30 cellular contexts compared by ENCODE assay signal in the genomic region with DNA sequence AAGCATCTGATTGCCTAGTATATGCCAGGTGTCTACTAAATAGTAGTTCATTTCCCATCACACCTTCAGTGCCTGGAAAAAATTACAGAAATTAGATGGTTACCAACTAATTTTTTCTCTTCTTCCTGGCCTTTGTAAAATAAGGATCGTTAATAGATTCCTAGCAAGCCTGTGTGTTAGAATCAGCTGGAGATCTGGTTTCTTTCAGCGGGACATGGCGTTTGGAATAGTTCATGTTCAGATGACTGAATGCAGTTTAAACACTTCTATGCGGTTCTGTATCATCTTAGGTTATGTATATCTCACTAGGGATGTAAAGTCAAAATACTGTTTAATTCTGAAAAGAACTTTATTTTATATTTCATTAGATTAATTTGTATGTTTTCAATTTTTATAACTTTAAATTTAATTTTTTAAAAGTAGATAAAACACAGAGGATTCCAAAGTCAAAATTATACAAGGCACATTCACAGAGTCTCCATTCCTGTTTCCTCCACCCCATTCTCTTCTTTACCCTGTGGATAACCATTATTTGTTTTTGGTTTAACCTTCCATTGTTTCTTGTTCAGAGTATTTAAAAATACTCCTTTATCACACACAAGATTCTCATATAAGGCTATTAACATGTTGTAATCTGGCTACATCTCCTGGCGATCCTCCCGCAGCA.
DNase-seq lines count a peak whose midpoint lies in the region; ATAC-seq and TF ChIP-seq lines count a peak whose summit lies in the region.
"Had no signal": no experiment of that assay in that cellular context is flagged by ENCODE, and none has a peak within 500 bp of the region (broad histone marks: within the 10 kb centered on the region; RNA-seq: fewer than 3 reads in every experiment).

No MANE protein-coding gene starts in this region.

- H3K9me3 ChIP-seq in GM23248 (ENCODE audit: low read depth) (no peaks in the 10 kb centered on the region), SK-N-SH (no peaks in the 10 kb centered on the region)
- H3K9me3 ChIP-seq: right atrium auricular region, suprapubic skin had no signal

- no peak overlapping the region for H3K9ac ChIP-seq in GM23248
- no peak overlapping the region for H3K9ac ChIP-seq in SK-N-SH
- H3K9ac ChIP-seq in rectal smooth muscle tissue (ENCODE audit: low read length) = no peak overlapping the region
- H3K9ac ChIP-seq: parathyroid adenoma had no signal

- H4K20me1 ChIP-seq in GM23248 (ENCODE audit: insufficient read depth) = no peaks in the 10 kb centered on the region; the same call in 1 of the 2 replicates
- peaks cover 9% of the 10 kb centered on the region for H4K20me1 ChIP-seq in SK-N-SH (ENCODE audit: insufficient read depth)

- no peak overlapping the region for H3K4me3 ChIP-seq in GM23248
- H3K4me3 ChIP-seq in SK-N-SH (ENCODE audit: low read depth in 2 of 2, low read length in 1 of 2) = no peak overlapping the region
- no peak overlapping the region for H3K4me3 ChIP-seq in rectal smooth muscle tissue (ENCODE audit: low read length)
- H3K4me3 ChIP-seq: right atrium auricular region, suprapubic skin had no signal

- H3K27ac ChIP-seq in GM23248 (peak overlapping the region; percentile 78), SK-N-SH (ENCODE audit: low read depth in 2 of 2, low read length in 1 of 2) (peak overlapping the region in 1 of 2 experiments; percentile 68; a peak in 2 of 4 replicates), foreskin keratinocyte (peak overlapping the region; percentile 35), rectal smooth muscle tissue (ENCODE audit: low read depth, low read length) (peak overlapping the region; percentile 67)
- H3K27ac ChIP-seq: HL-60, parathyroid adenoma, right atrium auricular region, suprapubic skin had no signal

- TF ChIP-seq EP300 in SK-N-SH (IDR thresholded peaks at IDR 0.05; ENCODE audit: borderline replicate concordance in 1 of 2, low read depth in 1 of 2, low read length in 1 of 2) = no peak

- ATAC-seq in foreskin keratinocyte (no peak), GM21786 (IDR thresholded peaks at IDR 0.05; ENCODE audit: unreplicated experiment) (no peak), Right ventricle myocardium superior (ENCODE audit: poor library complexity) (no peak), left ventricle myocardium superior (no peak)
- ATAC-seq: stimulated activated memory B cell treated with anti-CD40 and anti-IgM and Interleukin-4, amounts not matched to agents 10 μg/mL and 1 μg/mL and 100 μg/mL, for 72 hours had no signal

- WGBS in GM23248 (ENCODE audit: low coverage in 1 of 2, low lambda C conversion rate in 2 of 2, missing lambda C conversion rate in 2 of 2), 2 experiments = 26 to 29% methylated on average over 6 of the region's 6 CpGs
- 82% methylated on average over 6 of the region's 6 CpGs for WGBS in SK-N-SH (ENCODE audit: low lambda C conversion rate)

- peaks cover 30% of the 10 kb centered on the region for H3K4me1 ChIP-seq in GM23248 (ENCODE audit: insufficient read depth)
- peaks cover 0 to 8% of the 10 kb centered on the region in 2 experiments; a peak in 2 of 4 replicates for H3K4me1 ChIP-seq in SK-N-SH (ENCODE audit: control insufficient read depth in 1 of 2, insufficient read depth in 2 of 2, low read depth in 1 of 2, low read length in 1 of 2)
- H3K4me1 ChIP-seq in foreskin keratinocyte = peaks cover 25% of the 10 kb centered on the region
- peaks cover 11% of the 10 kb centered on the region for H3K4me1 ChIP-seq in rectal smooth muscle tissue (ENCODE audit: control insufficient read depth, insufficient read depth, low read length)
- H3K4me1 ChIP-seq: parathyroid adenoma, right atrium auricular region had no signal

- H3K4me2 ChIP-seq in GM23248 (ENCODE audit: unreplicated experiment) (peak overlapping the region; percentile 66), SK-N-SH (no peak overlapping the region)

- H3F3A ChIP-seq in GM23248 (ENCODE audit: insufficient read depth) (peaks cover 37% of the 10 kb centered on the region), SK-N-SH (replicated peaks; ENCODE audit: insufficient read depth) (peaks cover 7% of the 10 kb centered on the region)

- no peaks in the 10 kb centered on the region for H3K27me3 ChIP-seq in GM23248 (replicated peaks; ENCODE audit: insufficient read depth)
- H3K27me3 ChIP-seq in SK-N-SH (ENCODE audit: insufficient read depth) = no peaks in the 10 kb centered on the region
- no peaks in the 10 kb centered on the region for H3K27me3 ChIP-seq in foreskin keratinocyte
- no peaks in the 10 kb centered on the region for H3K27me3 ChIP-seq in rectal smooth muscle tissue (ENCODE audit: control insufficient read depth, insufficient read depth, low read length)
- H3K27me3 ChIP-seq: right atrium auricular region, suprapubic skin had no signal

- TF ChIP-seq RAD21 in SK-N-SH (IDR thresholded peaks at IDR 0.05; ENCODE audit: low read length) = no peak

- TF ChIP-seq CTCF in SK-N-SH (IDR thresholded peaks at IDR 0.05) (no peak), foreskin keratinocyte (conservative IDR thresholded peaks at IDR 0.05) (no peak)

- H3K36me3 ChIP-seq in GM23248 (ENCODE audit: low read depth) = peaks cover 14% of the 10 kb centered on the region; the same call in 1 of the 2 replicates
- H3K36me3 ChIP-seq in SK-N-SH (replicated peaks in 1 of 2; ENCODE audit: control insufficient read depth in 1 of 2, insufficient read depth in 2 of 2, low read length in 1 of 2) = peaks cover 23 to 35% of the 10 kb centered on the region in 2 experiments
- peaks cover 7% of the 10 kb centered on the region for H3K36me3 ChIP-seq in rectal smooth muscle tissue (ENCODE audit: control insufficient read depth, insufficient read depth, low read length)

- CTCF ChIA-PET in SK-N-SH (lab: Yijun Ruan, JAX) = interaction anchor here (0.5 kb wide), 1 partner anchor 692 kb away, joined by 3 read pairs; no protein-coding TSS in a partner anchor

- H3K9me2 ChIP-seq in GM23248 (ENCODE audit: insufficient read depth) (no peaks in the 10 kb centered on the region), SK-N-SH (no peaks in the 10 kb centered on the region)

- in situ Hi-C loops in GM23248 (cut with MboI) = no loop called here

- POLR2A ChIA-PET in SK-N-SH (lab: Yijun Ruan, JAX) = no interaction called here

- DNase-seq in GM23248 (peak; percentile 14), SK-N-SH (no peak), foreskin keratinocyte (no peak), Right ventricle myocardium superior (no peak), activated gamma-delta T cell (lab: John Stamatoyannopoulos, UW) (no peak), left ventricle myocardium superior (no peak)
- DNase-seq: activated CD4-positive, alpha-beta memory T cell treated with anti-CD3 and anti-CD28 coated beads for 36 hours; activated CD4-positive, CD25-positive, alpha-beta regulatory T cell treated with anti-CD3 and anti-CD28 coated beads, Interleukin-2, amount 50 U/mL, for 72 hours; activated CD8-positive, alpha-beta memory T cell treated with anti-CD3 and anti-CD28 coated beads, Interleukin-2, amount 50 U/mL, for 4 hours; activated naive CD4-positive, alpha-beta T cell treated with anti-CD3 and anti-CD28 coated beads, Interleukin-2, amount 50 U/mL, for 16 hours; anterior cingulate cortex; C1 segment of cervical spinal cord; central memory CD4-positive, alpha-beta T cell; COR-L47; DND-41; islet precursor cell; Karpas-422; NCI-H146; NCI-H446; NCI-H774; SHP77; stimulated activated CD4-positive, alpha-beta T cell treated with anti-CD3 and anti-CD28 coated beads, Interleukin-4, amount 100 ng/mL, for 4 hours; T-helper 1 cell had no signal

- H2AFZ ChIP-seq in GM23248 (no peak overlapping the region), SK-N-SH (ENCODE audit: low read depth) (no peak overlapping the region)
- H2AFZ ChIP-seq: parathyroid adenoma had no signal

- intact Hi-C loops in Right ventricle myocardium superior (cut with DNase I) = no loop called here
- intact Hi-C loops in left ventricle myocardium superior (cut with micrococcal nuclease) = no loop called here

- H3K79me2 ChIP-seq in GM23248 (ENCODE audit: insufficient read depth) (peaks cover 54% of the 10 kb centered on the region), SK-N-SH (ENCODE audit: insufficient read depth) (peaks cover 31% of the 10 kb centered on the region)
- H3K79me2 ChIP-seq: parathyroid adenoma had no signal

TF ChIP-seq in SK-N-SH, 30 proteins besides CTCF, POLR2A, EP300 and RAD21:
- TF ChIP-seq NFIC (IDR thresholded peaks at IDR 0.05; ENCODE audit: borderline replicate concordance) = no peak
- TF ChIP-seq POLR2AphosphoS5 (IDR thresholded peaks at IDR 0.05; ENCODE audit: low read depth, low read length) = no peak
- TF ChIP-seq SIN3A (IDR thresholded peaks at IDR 0.05; ENCODE audit: borderline replicate concordance, low read depth, low read length) = no peak
- TF ChIP-seq TCF12 (IDR thresholded peaks at IDR 0.05) = 0 out of 2 replicates have a peak, but pooled peaks have one; percentile 30
